In the genomic region with DNA sequence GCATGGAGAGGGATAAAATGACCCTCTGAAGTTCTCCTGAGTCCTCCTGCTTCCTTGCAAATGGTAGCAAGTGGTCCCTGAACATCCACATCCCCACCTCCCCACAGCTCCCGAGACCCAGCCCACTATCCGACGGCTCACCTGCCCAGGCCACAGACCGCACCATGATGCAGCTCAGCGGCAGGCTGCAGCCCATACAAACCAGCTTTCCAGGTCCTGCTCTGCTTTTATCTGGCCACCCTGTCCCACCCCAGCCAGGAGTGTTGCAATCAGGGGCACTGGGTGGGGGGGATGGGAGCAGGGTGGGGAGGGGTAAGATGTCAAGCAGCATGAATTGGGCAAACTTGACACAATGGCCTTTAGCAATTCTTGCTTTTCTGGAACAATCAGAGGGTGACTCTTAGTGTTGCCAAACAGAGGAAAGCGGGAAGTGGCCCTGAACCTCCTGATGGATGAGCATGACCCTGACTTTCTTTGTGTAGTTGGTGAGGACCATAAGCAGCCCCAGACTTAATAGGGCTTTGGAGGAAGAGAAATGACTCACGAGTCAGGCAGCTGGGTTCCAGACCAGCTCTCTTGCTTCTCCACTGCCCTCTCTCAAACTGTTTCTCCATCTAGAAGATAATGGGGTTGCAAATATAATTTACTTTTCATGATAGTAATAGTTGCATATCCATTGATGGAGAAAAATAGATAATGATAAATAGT, we compare ENCODE assay signal across 18 cellular contexts. TPM values are rescaled to one million over a fixed set of nuclear protein-coding genes. Genes with fewer than 3 reads are reported as not detected.
"Had no signal": no experiment of that assay in that cellular context is flagged by ENCODE, and none has a peak within 500 bp of the region (broad histone marks: within the 10 kb centered on the region; RNA-seq: fewer than 3 reads in every experiment).

Gene CHIT1, minus strand, starts transcription at position 203 of the 708 bp plus-strand sequence. Its CDS starts 37 bp downstream, at position 166.

- H3K36me3 Mint-ChIP-seq: activated naive CD8-positive, alpha-beta T cell treated with anti-CD3 and anti-CD28 coated beads, Interleukin-2, amount 10 ng/mL, durations not matched to agents 7 days and 5 days; mesothelial cell of epicardium had no signal

- H3K27ac Mint-ChIP-seq: activated naive CD8-positive, alpha-beta T cell treated with anti-CD3 and anti-CD28 coated beads, Interleukin-2, amount 10 ng/mL, durations not matched to agents 7 days and 5 days; mesothelial cell of epicardium had no signal

- DNase-seq: activated CD4-positive, alpha-beta T cell treated with anti-CD3 and anti-CD28 coated beads, Interleukin-2, amount 50 U/mL, for 1 hour; activated CD8-positive, alpha-beta memory T cell treated with anti-CD3 and anti-CD28 coated beads for 24 hours; activated naive CD8-positive, alpha-beta T cell treated with anti-CD3 and anti-CD28 coated beads, Interleukin-2, amount 10 ng/mL, durations not matched to agents 7 days and 5 days; anterior cingulate cortex; brain microvascular endothelial cell; cortex of kidney; effector CD8-positive, alpha-beta T cell; esophagus squamous epithelium; foreskin melanocyte; ovary; spleen; stimulated activated CD4-positive, alpha-beta T cell treated with anti-CD3 and anti-CD28 coated beads, Interleukin-1b, Interleukin-23, amount 100 ng/mL, for 48 hours; stomach; testis; uterus had no signal

- H3K4me3 Mint-ChIP-seq: activated naive CD8-positive, alpha-beta T cell treated with anti-CD3 and anti-CD28 coated beads, Interleukin-2, amount 10 ng/mL, durations not matched to agents 7 days and 5 days; central memory CD8-positive, alpha-beta T cell; mesothelial cell of epicardium had no signal

- H3K4me1 Mint-ChIP-seq: activated naive CD8-positive, alpha-beta T cell treated with anti-CD3 and anti-CD28 coated beads, Interleukin-2, amount 10 ng/mL, durations not matched to agents 7 days and 5 days; central memory CD8-positive, alpha-beta T cell; mesothelial cell of epicardium had no signal

RNA-seq across cellular contexts. Expression of gene CHIT1, which starts in this region (rescaled TPM):
- total RNA-seq: endothelial cell of umbilical vein had no signal
